14 cellular contexts compared by ENCODE assay signal in the genomic region with DNA sequence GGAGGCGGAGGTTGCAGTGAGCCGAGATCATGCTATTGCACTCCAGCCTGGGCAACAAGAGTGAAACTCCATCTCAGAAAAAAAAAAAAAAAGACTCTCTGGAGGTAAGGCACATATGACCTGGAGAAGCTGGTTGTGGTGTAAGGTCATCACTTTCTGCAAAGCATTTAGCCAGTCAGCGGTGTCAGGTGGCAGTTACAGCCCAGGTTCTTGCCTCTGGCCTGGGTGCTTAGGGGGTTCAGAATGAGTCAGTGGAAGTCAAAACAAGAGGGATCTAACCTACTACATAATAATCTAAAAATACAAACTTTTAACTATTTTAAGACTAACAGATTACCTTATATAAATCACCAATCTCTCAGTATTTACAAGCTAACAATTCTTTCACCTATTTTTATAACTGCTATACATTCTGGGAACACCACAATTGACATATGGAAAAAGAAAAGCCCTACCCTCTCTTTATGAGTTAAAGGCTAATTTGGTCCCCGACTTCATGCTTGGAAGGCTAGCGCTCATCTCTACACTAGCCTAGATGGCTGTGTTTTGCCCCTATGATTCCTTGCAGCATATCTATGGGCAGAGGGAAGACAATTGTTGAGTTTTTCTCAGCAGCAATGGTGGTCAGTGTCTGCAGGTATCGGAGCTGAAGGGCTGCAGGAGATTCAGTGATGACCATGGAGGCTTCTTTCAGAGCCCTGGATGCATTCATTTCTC. TPM values are rescaled to one million over a fixed set of nuclear protein-coding genes. Genes with fewer than 3 reads are reported as not detected.
DNase-seq lines count a peak whose midpoint lies in the region; ATAC-seq and TF ChIP-seq lines count a peak whose summit lies in the region.
"Had no signal": no experiment of that assay in that cellular context is flagged by ENCODE, and none has a peak within 500 bp of the region (broad histone marks: within the 10 kb centered on the region; RNA-seq: fewer than 3 reads in every experiment).

No MANE protein-coding gene starts in this region.

- in situ Hi-C loops in G401 (cut with HindIII; ENCODE audit: low sequenced_read_pairs): no loop called here

- no peaks in the 10 kb centered on the region for H3K9me3 Mint-ChIP-seq in progenitor cell of endocrine pancreas (ENCODE audit: low read depth)
- H3K9me3 Mint-ChIP-seq: endodermal cell had no signal

- TF ChIP-seq CTCF in progenitor cell of endocrine pancreas (IDR thresholded peaks at IDR 0.05; ENCODE audit: unreplicated experiment): no peak

- H3K4me1 Mint-ChIP-seq in progenitor cell of endocrine pancreas (ENCODE audit: low read depth): peaks cover 11% of the 10 kb centered on the region
- H3K4me1 Mint-ChIP-seq: endodermal cell had no signal

- H3K36me3 Mint-ChIP-seq in progenitor cell of endocrine pancreas (ENCODE audit: insufficient read depth): no peaks in the 10 kb centered on the region

- ATAC-seq in GM18861 (IDR thresholded peaks at IDR 0.05; ENCODE audit: unreplicated experiment): peak; percentile 91
- ATAC-seq in GM21717 (IDR thresholded peaks at IDR 0.05; ENCODE audit: unreplicated experiment): peak; percentile 69
- peak; percentile 75 for ATAC-seq in HG03460 (IDR thresholded peaks at IDR 0.05; ENCODE audit: unreplicated experiment)

- no peak for DNase-seq in progenitor cell of endocrine pancreas (ENCODE audit: low spot score, unreplicated experiment)
- no peak for DNase-seq in G401 (ENCODE audit: low spot score)
- DNase-seq in NCI-H2196 (lab: John Stamatoyannopoulos, UW; ENCODE audit: unreplicated experiment): no peak
- DNase-seq in DMS79 (lab: John Stamatoyannopoulos, UW): no peak
- DNase-seq: activated CD4-positive, alpha-beta T cell treated with anti-CD3 and anti-CD28 coated beads for 4 hours; DND-41; endodermal cell; GOT3; NCI-H510A; stimulated activated CD4-positive, alpha-beta T cell treated with anti-CD3 and anti-CD28 coated beads, Interleukin-12 subunit alpha, Interleukin-12 subunit beta, amount 100 ng/mL, for 4 hours; stomach had no signal

- H3K4me3 Mint-ChIP-seq in progenitor cell of endocrine pancreas (ENCODE audit: low read depth): no peak overlapping the region
- H3K4me3 Mint-ChIP-seq: endodermal cell had no signal

- H3K27ac Mint-ChIP-seq in progenitor cell of endocrine pancreas: peak overlapping the region; percentile 50
- H3K27ac Mint-ChIP-seq: endodermal cell had no signal

- no peaks in the 10 kb centered on the region for H3K27me3 Mint-ChIP-seq in progenitor cell of endocrine pancreas

RNA-seq across cellular contexts. Expression of gene STOM, which starts 29.2 kb away (rescaled TPM):
- 11.0 and 14.4 TPM in 2 replicates for total RNA-seq in progenitor cell of endocrine pancreas
- total RNA-seq in G401 (2014; rRNA removed; shearing (Covaris generic)): 32.2 and 41.0 TPM in 2 replicates
